In genomic region chr2:239991689-239992314, GRCh38 we compare ENCODE assay signal across 8 cellular contexts. TPM values are rescaled to one million over a fixed set of nuclear protein-coding genes. Genes with fewer than 3 reads are reported as not detected.
A peak's percentile ranks its signal among the peaks of the same experiment; 100 is the strongest.
DNase-seq lines count a peak whose midpoint lies in the region; ATAC-seq and TF ChIP-seq lines count a peak whose summit lies in the region.

No MANE protein-coding gene starts in this region.

- H3K27ac ChIP-seq in AG04450 (ENCODE audit: low read depth, low read length) (no peak overlapping the region), ascending aorta (peak overlapping the region in 1 of 2 donors; percentile 44), sigmoid colon (peak overlapping the region; percentile 60 to 80 (median 71))

- CTCF ChIA-PET in AG04450 (lab: Charles Lee): interaction anchor here (0.5 to 4.0 kb wide), 41 partner anchors 8 to 1017 kb away, joined by 3 to 49 read pairs (median 4); partner anchors contain the start of genes HDAC4 and NDUFA10

- TF ChIP-seq EP300 in sigmoid colon (IDR thresholded peaks at IDR 0.05): no peak

- 0 to 7% methylated on average over 3 of the region's 3 CpGs for WGBS in sigmoid colon, 2 donors

- peak; percentile 29 for DNase-seq in AG04450 (ENCODE audit: low read depth, low spot score)
- DNase-seq in NCI-H2196 (lab: John Stamatoyannopoulos, UW; ENCODE audit: unreplicated experiment): peak; percentile 66
- DNase-seq in ascending aorta (ENCODE audit: low spot score in 2 of 2): no peak
- DNase-seq in left ventricle myocardium superior: no peak
- no peak for DNase-seq in sigmoid colon

- H3K36me3 ChIP-seq in ascending aorta (peaks cover 26 to 52% of the 10 kb centered on the region in 2 donors), sigmoid colon (peaks cover 0 to 54% (median 14%) of the 10 kb centered on the region in 4 donors)

- H3K27me3 ChIP-seq in AG04450 (ENCODE audit: control insufficient read depth, insufficient read depth, low read length) (no peaks in the 10 kb centered on the region), ascending aorta (no peaks in the 10 kb centered on the region), sigmoid colon (no peaks in the 10 kb centered on the region)

- peak; percentile 81 for TF ChIP-seq CTCF in AG04450 (IDR thresholded peaks at IDR 0.05; ENCODE audit: low read depth, low read length)
- TF ChIP-seq CTCF in GM12874 (IDR thresholded peaks at IDR 0.05; ENCODE audit: insufficient read depth, low read depth, low read length): peak; percentile 60
- peak; percentile 73 to 80 (median 76) for TF ChIP-seq CTCF in ascending aorta (IDR thresholded peaks at IDR 0.05)
- TF ChIP-seq CTCF in sigmoid colon (IDR thresholded peaks at IDR 0.05): peak; percentile 69 to 82 (median 77)

- POLR2A ChIA-PET in AG04450 (lab: Yijun Ruan, JAX): interaction anchor here (1.1 kb wide), 1 partner anchor 959 kb away, joined by 3 read pairs; no protein-coding TSS in a partner anchor

- ATAC-seq in left ventricle myocardium superior (peak; percentile 60), HG02973 (IDR thresholded peaks at IDR 0.05; ENCODE audit: unreplicated experiment) (no peak), HG03442 (IDR thresholded peaks at IDR 0.05; ENCODE audit: unreplicated experiment) (no peak)

- TF ChIP-seq POLR2A in sigmoid colon (IDR thresholded peaks at IDR 0.05): no peak

- H3K9me3 ChIP-seq in AG04450 (ENCODE audit: control insufficient read depth, insufficient read depth, low read length): no peaks in the 10 kb centered on the region
- no peaks in the 10 kb centered on the region for H3K9me3 ChIP-seq in ascending aorta
- H3K9me3 ChIP-seq in sigmoid colon: no peaks in the 10 kb centered on the region

- H3K4me1 ChIP-seq in ascending aorta (no peaks in the 10 kb centered on the region), sigmoid colon (peaks cover 0 to 21% (median 16%) of the 10 kb centered on the region in 4 donors)

- intact Hi-C loops in ascending aorta (cut with DNase I) (loop anchor here (1.0 to 10.0 kb wide), 3 partner anchors 58 to 957 kb away; no protein-coding TSS in a partner anchor), left ventricle myocardium superior (cut with micrococcal nuclease) (loop anchor here (10.0 kb wide), 1 partner anchor 57 kb away; no protein-coding TSS in a partner anchor), sigmoid colon (cut with DNase I) (loop anchor here (1.0 to 10.0 kb wide), 5 partner anchors 40 to 957 kb away; partner anchors contain the start of gene HDAC4)

- no peak overlapping the region for H3K4me3 ChIP-seq in AG04450 (ENCODE audit: low read depth, low read length)
- H3K4me3 ChIP-seq in ascending aorta: no peak overlapping the region
- H3K4me3 ChIP-seq in sigmoid colon: peak overlapping the region in 1 of 4 donors; percentile 3

RNA-seq across cellular contexts. Expression of gene NDUFA10, which starts 33.3 kb away (rescaled TPM):
- polyA plus RNA-seq in AG04450 (2011; rRNA removed): 103 and 114 TPM in 2 replicates
- 74.5 and 83.9 TPM in 2 replicates for polyA minus RNA-seq in AG04450 (2011; rRNA and poly(A)+ RNA removed)
- total RNA-seq in ascending aorta: 96.9 TPM
- total RNA-seq in left ventricle myocardium superior: 431 TPM
- 100 to 1,000 TPM in 1 of 4 donors, 10 to 100 TPM in 3; 49.6 to 110 (median 63.1) TPM for total RNA-seq in sigmoid colon
- 100 to 1,000 TPM; 116 to 162 (median 151) TPM for polyA plus RNA-seq in sigmoid colon

RNA-seq across cellular contexts. Expression of gene OR6B2, which starts 38.4 kb away (rescaled TPM):
- not detected in 2 replicates for polyA plus RNA-seq in AG04450 (2011; rRNA removed)
- polyA minus RNA-seq in AG04450 (2011; rRNA and poly(A)+ RNA removed): not detected in 2 replicates
- not detected for total RNA-seq in ascending aorta
- total RNA-seq in left ventricle myocardium superior: not detected
- not detected for total RNA-seq in sigmoid colon
- polyA plus RNA-seq in sigmoid colon: not detected

Comparison
In these comparisons a context has a peak if more than half of its experiments do, and no peak if none do; other contexts are left out.
1. DNase-seq: peak in AG04450 (single experiment) and NCI-H2196 (single experiment); none in ascending aorta (0 of 2), left ventricle myocardium superior (single experiment) and sigmoid colon (single experiment).
2. Peak in every context shown above with its lines, with median percentiles within 50 percentile points of each other: CTCF ChIP-seq.